9 cellular contexts compared by ENCODE assay signal in the genomic region with DNA sequence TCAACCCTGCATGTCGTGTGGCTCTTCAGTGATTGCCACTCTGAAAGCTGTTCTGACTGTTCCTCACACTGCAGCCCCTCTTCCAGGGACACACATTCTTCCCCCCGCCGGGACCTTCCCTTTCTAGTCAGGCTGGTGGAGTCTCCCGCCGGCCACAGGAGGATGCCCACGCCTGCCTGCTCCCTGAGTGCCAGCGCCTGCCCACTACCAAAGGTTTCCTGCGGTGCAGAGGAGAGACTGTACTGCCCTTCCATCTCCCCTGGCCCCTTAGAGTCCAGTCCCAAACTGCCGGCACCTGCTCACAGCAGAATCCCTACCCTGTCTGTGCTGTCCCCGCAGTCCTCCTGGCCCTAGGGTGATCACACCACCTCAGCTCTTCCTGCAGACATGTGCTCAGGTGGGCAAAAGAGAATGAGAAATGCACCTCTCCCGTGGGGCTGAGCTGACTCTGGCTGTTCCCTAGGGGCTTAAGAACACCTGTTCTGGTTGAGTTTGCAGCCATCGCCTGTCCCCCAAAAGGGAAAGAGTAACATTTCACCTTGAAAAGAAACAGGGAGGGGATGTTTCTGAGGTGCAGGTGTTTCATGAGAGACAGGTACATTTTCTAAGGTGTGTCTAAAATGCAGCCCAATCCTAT. TPM values are rescaled to one million over a fixed set of nuclear protein-coding genes. Genes with fewer than 3 reads are reported as not detected.
DNase-seq lines count a peak whose midpoint lies in the region; ATAC-seq and TF ChIP-seq lines count a peak whose summit lies in the region.
"Had no signal": no experiment of that assay in that cellular context is flagged by ENCODE, and none has a peak within 500 bp of the region (broad histone marks: within the 10 kb centered on the region; RNA-seq: fewer than 3 reads in every experiment).

No MANE protein-coding gene starts in this region.

- H3K79me2 ChIP-seq in neural cell (replicated peaks; ENCODE audit: insufficient read depth, low read length), result no peaks in the 10 kb centered on the region

- ATAC-seq in HG03432 (IDR thresholded peaks at IDR 0.05; ENCODE audit: unreplicated experiment) (no peak), HG02970 (IDR thresholded peaks at IDR 0.05; ENCODE audit: low FRiP score, unreplicated experiment) (no peak)

- no peaks in the 10 kb centered on the region for H4K20me1 ChIP-seq in neural cell (ENCODE audit: insufficient read depth)

- TF ChIP-seq EP300 in neural cell (conservative IDR thresholded peaks at IDR 0.05; ENCODE audit: poor library complexity, severe bottlenecking), result no peak

- H3K27me3 ChIP-seq in neural cell (ENCODE audit: insufficient read depth, low read depth, low read length), result peaks cover 45% of the 10 kb centered on the region

- no peaks in the 10 kb centered on the region for H3K9me2 ChIP-seq in neural cell (ENCODE audit: insufficient read depth, low read length)

- H3K9ac ChIP-seq in neural cell (ENCODE audit: low read length), result no peak overlapping the region

- DNase-seq in AG10803 (ENCODE audit: low read depth) (no peak), HT-29 (ENCODE audit: low spot score) (peak; percentile 32), coronary artery (ENCODE audit: low spot score) (no peak), hypothalamus (lab: John Stamatoyannopoulos, UW) (no peak)
- no peak for DNase-seq in NK-92 treated with Interleukin-12 subunit alpha and Interleukin-12 subunit beta, amount 100 ng/mL, for 24 hours (lab: John Stamatoyannopoulos, UW)
- DNase-seq: NCI-H1092 had no signal

- no peak overlapping the region for H2AFZ ChIP-seq in neural cell (ENCODE audit: low read depth, low read length)

- TF ChIP-seq RAD21 in neural cell (conservative IDR thresholded peaks at IDR 0.05), result no peak

- TF ChIP-seq CTCF in AG10803 (conservative IDR thresholded peaks at IDR 0.05; ENCODE audit: low read length) (no peak), coronary artery (IDR thresholded peaks at IDR 0.05) (no peak), neural cell (IDR thresholded peaks at IDR 0.05; ENCODE audit: poor library complexity, severe bottlenecking) (no peak)

- H3K36me3 ChIP-seq in neural cell (ENCODE audit: insufficient read depth, low read length), result no peaks in the 10 kb centered on the region

- peak overlapping the region; percentile 55 for H3K4me2 ChIP-seq in neural cell (ENCODE audit: low read length)

- no peaks in the 10 kb centered on the region for H3F3A ChIP-seq in neural cell (ENCODE audit: insufficient read depth, low read length, poor library complexity, severe bottlenecking)

- H3K9me3 ChIP-seq in neural cell (ENCODE audit: low read length), result no peaks in the 10 kb centered on the region

- H3K27ac ChIP-seq in coronary artery (peak overlapping the region in 1 of 2 donors; percentile 52), neural cell (ENCODE audit: low read length) (no peak overlapping the region)

- H3K4me3 ChIP-seq in AG10803 (ENCODE audit: low read length) (peak overlapping the region; percentile 69), coronary artery (peak overlapping the region; percentile 77), neural cell (ENCODE audit: low read length) (peak overlapping the region; percentile 92)

TF ChIP-seq in neural cell, 6 proteins besides CTCF, POLR2A, EP300 and RAD21:
- no peak for TF ChIP-seq POLR2AphosphoS5 (IDR thresholded peaks at IDR 0.05)
- TF ChIP-seq MXI1 (conservative IDR thresholded peaks at IDR 0.05; ENCODE audit: poor library complexity, severe bottlenecking), result no peak
- TF ChIP-seq EZH2 (IDR thresholded peaks at IDR 0.05; ENCODE audit: borderline replicate concordance, insufficient read depth, low read length, poor library complexity, severe bottlenecking), result no peak
- TF ChIP-seq SMC3 (conservative IDR thresholded peaks at IDR 0.05; ENCODE audit: poor library complexity), result no peak
TF ChIP-seq in neural cell: peak in this region for 0.

RNA-seq across cellular contexts. Expression of a gene that starts 1.4 kb away (rescaled TPM):
- total RNA-seq in HT-29 (2014; rRNA removed; shearing (Covaris generic)), result 55.9 and 67.9 TPM in 2 replicates
- polyA plus RNA-seq in neural cell, result 4.5 and 6.1 TPM in 2 replicates
- polyA minus RNA-seq in neural cell, result 6.6 and 9.8 TPM in 2 replicates
